Comparison of ENCODE assay signal across 10 cellular contexts in the genomic region with DNA sequence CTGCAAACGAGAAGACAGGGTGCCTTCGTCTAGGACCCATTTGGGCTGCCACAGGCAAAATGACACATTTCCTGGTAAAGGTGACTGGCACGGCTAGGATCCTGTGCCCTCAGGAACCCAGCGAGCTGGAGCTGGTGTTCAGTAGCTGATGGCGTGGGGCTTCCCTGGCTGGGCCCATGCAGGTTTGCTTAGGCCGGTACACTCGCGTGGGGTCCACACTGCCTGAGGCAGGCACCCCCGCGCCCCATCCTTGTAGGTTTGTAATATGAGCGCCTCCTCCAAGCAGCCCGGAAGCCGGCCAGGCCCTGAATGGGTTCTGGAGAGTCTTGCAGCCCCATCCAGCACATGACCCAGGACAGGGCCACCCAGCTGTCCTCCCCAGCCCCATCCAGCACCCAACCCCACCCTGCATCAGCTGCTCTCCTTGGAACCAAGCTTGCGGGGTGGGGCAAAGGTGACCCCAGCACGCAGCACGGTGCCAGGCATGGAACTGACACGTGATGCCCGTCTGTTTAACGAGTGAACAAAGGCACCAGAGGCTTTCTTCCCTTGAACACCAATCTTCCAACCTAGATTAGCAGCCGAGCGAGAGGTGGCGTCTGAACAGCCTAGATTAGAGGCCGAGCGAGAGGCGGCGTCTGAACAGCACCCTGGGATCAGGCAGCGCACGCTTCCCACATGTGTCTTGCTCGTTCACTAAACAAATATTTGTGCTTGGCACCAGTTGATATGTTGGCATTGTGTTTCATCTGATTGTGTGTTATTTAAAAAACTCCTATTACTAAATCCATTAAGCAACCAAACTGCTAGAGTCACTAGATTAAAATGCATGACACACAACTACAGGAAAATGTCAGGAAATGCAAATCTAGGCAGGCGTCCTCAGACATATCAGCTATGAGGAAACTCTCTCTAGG.
A peak's percentile ranks its signal among the peaks of the same experiment; 100 is the strongest.
DNase-seq lines count a peak whose midpoint lies in the region; ATAC-seq, FAIRE-seq and TF ChIP-seq lines count a peak whose summit lies in the region.
"Had no signal": no experiment of that assay in that cellular context is flagged by ENCODE, and none has a peak within 500 bp of the region (broad histone marks: within the 10 kb centered on the region; RNA-seq: fewer than 3 reads in every experiment).

No MANE protein-coding gene starts in this region.

- CTCF ChIA-PET in H1 (lab: Charles Lee; ENCODE audit: partially characterized antibody) = no interaction called here

- H3K14ac ChIP-seq in H1 (ENCODE audit: insufficient read length) = no peak overlapping the region

- no peak overlapping the region for H2BK12ac ChIP-seq in H1 (ENCODE audit: low read depth, low read length)

- H4K5ac ChIP-seq in H1 (ENCODE audit: insufficient read length, low read depth, low read length) = no peak overlapping the region

- no peak overlapping the region for H2BK20ac ChIP-seq in H1 (ENCODE audit: low read length)

- FAIRE-seq in H1 (lab: Jason Lieb, UNC) = no peak
- FAIRE-seq: GM12878 had no signal

- H3K9me3 ChIP-seq in H1 (ENCODE audit: insufficient read depth in 2 of 2, low read depth in 1 of 2, low read length in 1 of 2) = peaks cover 3 to 15% of the 10 kb centered on the region in 2 experiments; a peak in 3 of 4 replicates

- peaks cover 0 to 3% (median 0%) of the 10 kb centered on the region in 4 experiments; a peak in 1 of 8 replicates for H3K36me3 ChIP-seq in H1 (ENCODE audit: control insufficient read depth in 2 of 4, insufficient read depth in 4 of 4, low read length in 3 of 4)

- no peaks in the 10 kb centered on the region for H3K27me3 ChIP-seq in H1 (replicated peaks in 1 of 4; ENCODE audit: control insufficient read depth in 3 of 4, extremely low read depth in 1 of 4, insufficient read depth in 3 of 4, low read length in 3 of 4)

- H3K18ac ChIP-seq in H1 (ENCODE audit: extremely low read depth, low read length) = no peak overlapping the region

- H3K79me2 ChIP-seq in H1 (ENCODE audit: control insufficient read depth in 1 of 2, insufficient read depth in 2 of 2, low read length in 2 of 2) = no peaks in the 10 kb centered on the region

- H4K20me1 ChIP-seq in H1 (replicated peaks in 1 of 2; ENCODE audit: control insufficient read depth in 1 of 2, insufficient read depth in 2 of 2, low read length in 2 of 2) = peaks cover 0 to 3% of the 10 kb centered on the region in 2 experiments

- TF ChIP-seq POLR2A in H1 (IDR thresholded peaks at IDR 0.05; ENCODE audit: control extremely low read depth in 1 of 2, low read depth in 2 of 2, low read length in 2 of 2) = no peak

- no peak overlapping the region for H3K9ac ChIP-seq in H1 (replicated peaks in 1 of 4; ENCODE audit: extremely low read depth in 1 of 4, low read depth in 3 of 4, low read length in 3 of 4)

- H4K91ac ChIP-seq in H1 (replicated peaks; ENCODE audit: insufficient read length, low read length) = no peak overlapping the region

- H2BK15ac ChIP-seq in H1 (ENCODE audit: low read length) = no peak overlapping the region

- no peak overlapping the region for H3K4me2 ChIP-seq in H1 (ENCODE audit: insufficient read depth in 1 of 2, low read depth in 2 of 2, low read length in 2 of 2)

- no peak overlapping the region for H3K23ac ChIP-seq in H1 (ENCODE audit: insufficient read length)

- peak; percentile 91 for DNase-seq in DMS53 (lab: John Stamatoyannopoulos, UW)
- DNase-seq in NCI-H2029 (lab: John Stamatoyannopoulos, UW) = peak; percentile 95
- DNase-seq in H1 (ENCODE audit: low read depth in 1 of 2, low spot score in 2 of 2) = peak in 1 of 2 experiments; percentile 40
- DNase-seq in non-pigmented ciliary epithelial cell (ENCODE audit: low read depth) = peak; percentile 18
- no peak for DNase-seq in hepatic stellate cell (ENCODE audit: low spot score)
- DNase-seq: activated B cell treated with CpG ODN at 0.5 μM for 24 hours had no signal

- H2AFZ ChIP-seq in H1 (ENCODE audit: low read length) = no peak overlapping the region

- POLR2A ChIA-PET in H1 (lab: Charles Lee; ENCODE audit: partially characterized antibody) = no interaction called here

- no peak for TF ChIP-seq EP300 in H1 (IDR thresholded peaks at IDR 0.05; ENCODE audit: borderline replicate concordance in 1 of 2, low read depth in 2 of 2, low read length in 2 of 2)

- H3K79me1 ChIP-seq in H1 (ENCODE audit: low read depth, low read length) = no peaks in the 10 kb centered on the region

- peak overlapping the region; percentile 11; the same call in 1 of the 2 replicates for H4K8ac ChIP-seq in H1 (ENCODE audit: extremely low read depth, insufficient read depth, low read length)

- no peaks in the 10 kb centered on the region; a peak in 1 of 7 replicates for H3K4me1 ChIP-seq in H1 (replicated peaks in 1 of 4; ENCODE audit: control insufficient read depth in 3 of 4, insufficient read depth in 4 of 4, low read length in 3 of 4)

- no peak overlapping the region for H3K27ac ChIP-seq in H1 (ENCODE audit: low read depth, low read length)

- whole genome bisulfite sequencing in H1 (ENCODE audit: extremely low coverage in 1 of 2, insufficient coverage in 1 of 2, insufficient read length in 1 of 2, insufficient replicate concordance in 2 of 2, low coverage in 1 of 2, low lambda C conversion rate in 2 of 2, missing lambda C conversion rate in 1 of 2), 2 experiments = 91% methylated on average over 27 of the region's 30 CpGs; no CpG with 5 or more reads in 1 of the 2 experiments

- ATAC-seq in HG02759 (IDR thresholded peaks at IDR 0.05; ENCODE audit: unreplicated experiment) (no peak), GM21367 (IDR thresholded peaks at IDR 0.05; ENCODE audit: unreplicated experiment) (no peak), HG03342 (IDR thresholded peaks at IDR 0.05; ENCODE audit: unreplicated experiment) (no peak)
- ATAC-seq: GM12878 had no signal

- H2BK120ac ChIP-seq in H1 (replicated peaks; ENCODE audit: low read depth, low read length) = no peak overlapping the region

- H3K4ac ChIP-seq in H1 (replicated peaks; ENCODE audit: insufficient read length, low read depth, low read length) = no peak overlapping the region

- H3K23me2 ChIP-seq in H1 (ENCODE audit: low read depth, low read length) = peaks cover 4% of the 10 kb centered on the region; the same call in 1 of the 2 replicates

- no peak for TF ChIP-seq RAD21 in H1 (IDR thresholded peaks at IDR 0.05 in 1 of 2, conservative IDR thresholded peaks at IDR 0.05 in 1 of 2; ENCODE audit: low read depth in 2 of 2, low read length in 2 of 2)

- H3K56ac ChIP-seq in H1 (replicated peaks; ENCODE audit: insufficient read length, low read depth, low read length) = no peak overlapping the region

- no peak overlapping the region for H3K4me3 ChIP-seq in H1 (ENCODE audit: extremely low read depth in 1 of 4, insufficient read depth in 2 of 4, low read depth in 3 of 4, low read length in 4 of 4)
- H3K4me3 ChIP-seq: GM12878 had no signal

- no peak overlapping the region for H2AK5ac ChIP-seq in H1 (ENCODE audit: low read depth, low read length)

- no peak overlapping the region for H2BK5ac ChIP-seq in H1 (ENCODE audit: low read depth, low read length)

- TF ChIP-seq CTCF in H1 (IDR thresholded peaks at IDR 0.05; ENCODE audit: control extremely low read depth in 1 of 3, insufficient read depth in 1 of 3, low read depth in 1 of 3, low read length in 3 of 3) = no peak

TF ChIP-seq in H1, 55 proteins besides CTCF, POLR2A, EP300 and RAD21 (continues in another document):
- no peak for TF ChIP-seq ASH2L (IDR thresholded peaks at IDR 0.05; ENCODE audit: low read length)
- no peak for TF ChIP-seq CEBPB (IDR thresholded peaks at IDR 0.05; ENCODE audit: low read depth, low read length)
- TF ChIP-seq, protein P1, sequence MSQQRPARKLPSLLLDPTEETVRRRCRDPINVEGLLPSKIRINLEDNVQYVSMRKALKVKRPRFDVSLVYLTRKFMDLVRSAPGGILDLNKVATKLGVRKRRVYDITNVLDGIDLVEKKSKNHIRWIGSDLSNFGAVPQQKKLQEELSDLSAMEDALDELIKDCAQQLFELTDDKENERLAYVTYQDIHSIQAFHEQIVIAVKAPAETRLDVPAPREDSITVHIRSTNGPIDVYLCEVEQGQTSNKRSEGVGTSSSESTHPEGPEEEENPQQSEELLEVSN (IDR thresholded peaks at IDR 0.05) = no peak
- no peak for TF ChIP-seq PHF8 (conservative IDR thresholded peaks at IDR 0.05; ENCODE audit: low read depth, low read length)
- no peak for TF ChIP-seq POLR2AphosphoS5 (IDR thresholded peaks at IDR 0.05; ENCODE audit: low read depth, low read length)
- no peak for TF ChIP-seq BRCA1 (IDR thresholded peaks at IDR 0.05; ENCODE audit: low read depth, low read length)
- no peak for TF ChIP-seq ZNF274 (IDR thresholded peaks at IDR 0.05; ENCODE audit: borderline replicate concordance, extremely low read depth, low read length)
